ENCODE assay signal across 8 cellular contexts in genomic region chr6:88165877-88166492, GRCh38. TPM values are rescaled to one million over a fixed set of nuclear protein-coding genes. Genes with fewer than 3 reads are reported as not detected.
DNase-seq lines count a peak whose midpoint lies in the region; ATAC-seq and TF ChIP-seq lines count a peak whose summit lies in the region.

CNR1 (minus strand) TSS chr6:88166347; CDS start chr6:88145274, 21,073 bp downstream.

- no peak for TF ChIP-seq CTCF in thyroid gland (IDR thresholded peaks at IDR 0.05)

- peaks cover 10 to 21% of the 10 kb centered on the region in 2 donors for H3K4me1 ChIP-seq in thyroid gland

- no peak for TF ChIP-seq POLR2A in thyroid gland (IDR thresholded peaks at IDR 0.05)

- peaks cover 18% of the 10 kb centered on the region for H3K4me1 Mint-ChIP-seq in dendritic cell treated with granulocyte-macrophage colony-stimulating factor and Interleukin-4, amounts not matched to agents 40 ng/mL and 50 ng/mL, for 4 days (ENCODE audit: low read depth)
- H3K4me1 Mint-ChIP-seq in memory B cell, result peaks cover 29% of the 10 kb centered on the region

- H3K27me3 ChIP-seq in thyroid gland, result peaks cover 21% of the 10 kb centered on the region

- peak; percentile 64 for DNase-seq in Daoy (ENCODE audit: low read depth)
- DNase-seq in RPMI7951 (ENCODE audit: low read depth), result peak; percentile 47
- DNase-seq in memory B cell (ENCODE audit: low spot score in 2 of 2), result peak in 1 of 2 donors; percentile 29
- peak; percentile 44 to 45 for DNase-seq in thyroid gland
- no peak for DNase-seq in GM19240 (ENCODE audit: insufficient read length, low spot score)

- H3K27me3 Mint-ChIP-seq in dendritic cell treated with granulocyte-macrophage colony-stimulating factor and Interleukin-4, amounts not matched to agents 40 ng/mL and 50 ng/mL, for 4 days, result peaks cover 68% of the 10 kb centered on the region
- H3K27me3 Mint-ChIP-seq in memory B cell, result no peaks in the 10 kb centered on the region

- H3K4me3 ChIP-seq in thyroid gland (replicated peaks in 1 of 3), result peak within 1 kb of the TSS; percentile 23 to 45 (median 37)

- H3K27ac Mint-ChIP-seq in dendritic cell treated with granulocyte-macrophage colony-stimulating factor and Interleukin-4, amounts not matched to agents 40 ng/mL and 50 ng/mL, for 4 days, result no peak within 1 kb of the TSS
- peak within 1 kb of the TSS; percentile 92 for H3K27ac Mint-ChIP-seq in memory B cell

- peak within 1 kb of the TSS; percentile 80 for H3K4me3 Mint-ChIP-seq in dendritic cell treated with granulocyte-macrophage colony-stimulating factor and Interleukin-4, amounts not matched to agents 40 ng/mL and 50 ng/mL, for 4 days
- peak within 1 kb of the TSS; percentile 88 for H3K4me3 Mint-ChIP-seq in memory B cell

- ATAC-seq in GM19397 (IDR thresholded peaks at IDR 0.05; ENCODE audit: unreplicated experiment), result peak; percentile 60
- peak; percentile 53 for ATAC-seq in HG03460 (IDR thresholded peaks at IDR 0.05; ENCODE audit: unreplicated experiment)
- peak; percentile 48 for ATAC-seq in memory B cell (ENCODE audit: low read depth)

- no peaks in the 10 kb centered on the region for H3K9me3 Mint-ChIP-seq in dendritic cell treated with granulocyte-macrophage colony-stimulating factor and Interleukin-4, amounts not matched to agents 40 ng/mL and 50 ng/mL, for 4 days
- no peaks in the 10 kb centered on the region for H3K9me3 Mint-ChIP-seq in memory B cell

- H3K36me3 ChIP-seq in thyroid gland, result no peaks in the 10 kb centered on the region

- no peaks in the 10 kb centered on the region for H3K36me3 Mint-ChIP-seq in dendritic cell treated with granulocyte-macrophage colony-stimulating factor and Interleukin-4, amounts not matched to agents 40 ng/mL and 50 ng/mL, for 4 days (ENCODE audit: low read depth)
- no peaks in the 10 kb centered on the region for H3K36me3 Mint-ChIP-seq in memory B cell

- peak within 1 kb of the TSS in 1 of 3 donors; percentile 12 for H3K27ac ChIP-seq in thyroid gland

- intact Hi-C loops in dendritic cell treated with granulocyte-macrophage colony-stimulating factor and Interleukin-4, amounts not matched to agents 40 ng/mL and 50 ng/mL, for 4 days (cut with micrococcal nuclease), result no loop called here
- intact Hi-C loops in thyroid gland (cut with DNase I), result no loop called here

- no peaks in the 10 kb centered on the region for H3K9me3 ChIP-seq in thyroid gland

- 1 to 3% methylated on average over 18 to 28 of the region's 76 CpGs for WGBS in thyroid gland, 2 donors

RNA-seq across cellular contexts. Expression of gene CNR1, which starts in this region (rescaled TPM):
- total RNA-seq in Daoy (2014; rRNA removed; shearing (Covaris generic)), result 0.45 and 1.0 TPM in 2 replicates
- total RNA-seq in RPMI7951 (2014; rRNA removed; shearing (Covaris generic)), result 2.5 and 3.4 TPM in 2 replicates
- 10 to 100 TPM in 1 of 4 donors, 1 to 10 TPM in 3; 3.8 to 17.5 (median 7.8) TPM for total RNA-seq in thyroid gland
